ENCODE assay signal across 8 cellular contexts in the genomic region with DNA sequence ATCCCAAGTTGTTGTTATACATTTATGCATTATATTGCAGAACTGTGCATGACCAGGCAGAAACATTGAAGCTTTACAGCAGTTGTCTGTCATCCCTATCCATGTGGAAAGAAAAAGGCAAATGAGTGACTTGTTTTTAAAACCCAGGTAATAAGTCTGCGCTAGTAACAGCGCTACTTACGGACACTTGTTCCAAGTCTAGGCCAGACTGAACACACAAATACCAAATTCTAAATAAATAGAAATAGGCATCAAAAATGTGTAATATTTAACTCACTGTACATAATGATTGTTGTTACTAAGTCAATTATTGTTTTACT. TPM values are rescaled to one million over a fixed set of nuclear protein-coding genes. Genes with fewer than 3 reads are reported as not detected.
DNase-seq lines count a peak whose midpoint lies in the region; ATAC-seq and TF ChIP-seq lines count a peak whose summit lies in the region.

No MANE protein-coding gene starts in this region.

- intact Hi-C loops in activated B cell treated with CpG ODN at 0.5 μM for 24 hours (cut with micrococcal nuclease): loop anchor here (1.0 to 10.0 kb wide), 9 partner anchors 95 to 1072 kb away; a partner anchor contains a TSS

- H3K4me3 ChIP-seq in iPS-11a (ENCODE audit: low read depth, low read length): peak overlapping the region; percentile 78

- peak overlapping the region; percentile 81 for H3K27ac Mint-ChIP-seq in activated B cell treated with CpG ODN at 0.5 μM for 24 hours
- no peak overlapping the region for H3K27ac Mint-ChIP-seq in stimulated activated effector memory CD8-positive, alpha-beta T cell treated with anti-CD3 and anti-CD28 coated beads, Interleukin-12 subunit alpha, Interleukin-12 subunit beta, amount 100 ng/mL, for 72 hours

- peaks cover 7% of the 10 kb centered on the region for H3K36me3 Mint-ChIP-seq in activated B cell treated with CpG ODN at 0.5 μM for 24 hours (ENCODE audit: low read depth)
- H3K36me3 Mint-ChIP-seq in stimulated activated effector memory CD8-positive, alpha-beta T cell treated with anti-CD3 and anti-CD28 coated beads, Interleukin-12 subunit alpha, Interleukin-12 subunit beta, amount 100 ng/mL, for 72 hours: peaks cover 7% of the 10 kb centered on the region

- CTCF ChIA-PET in activated B cell treated with CpG ODN at 0.5 μM for 24 hours (lab: Charles Lee): interaction anchor here (1.7 kb wide), 1 partner anchor 98 kb away, joined by 6 read pairs; no protein-coding TSS in a partner anchor

- no peak for ATAC-seq in activated B cell treated with CpG ODN at 0.5 μM for 24 hours (ENCODE audit: low read depth)
- no peak for ATAC-seq in stimulated activated effector memory CD8-positive, alpha-beta T cell treated with anti-CD3 and anti-CD28 coated beads, Interleukin-12 subunit alpha, Interleukin-12 subunit beta, amount 100 ng/mL, for 72 hours
- no peak for ATAC-seq in left lobe of liver

- DNase-seq in NCI-H1694 treated with DMSO at 0.1 percent for 48 hours (lab: John Stamatoyannopoulos, UW) (peak; percentile 55), NCI-H1694 (lab: John Stamatoyannopoulos, UW) (no peak), activated B cell treated with CpG ODN at 0.5 μM for 24 hours (no peak), left lobe of liver (ENCODE audit: low spot score) (no peak), AML-193 (lab: John Stamatoyannopoulos, UW) (no peak), NCI-H69 (lab: John Stamatoyannopoulos, UW) (no peak)
- no peak for DNase-seq in stimulated activated effector memory CD8-positive, alpha-beta T cell treated with anti-CD3 and anti-CD28 coated beads, Interleukin-12 subunit alpha, Interleukin-12 subunit beta, amount 100 ng/mL, for 72 hours (ENCODE audit: low spot score in 2 of 2)

- H3K4me3 Mint-ChIP-seq in activated B cell treated with CpG ODN at 0.5 μM for 24 hours: peak overlapping the region; percentile 88
- peak overlapping the region; percentile 84 for H3K4me3 Mint-ChIP-seq in stimulated activated effector memory CD8-positive, alpha-beta T cell treated with anti-CD3 and anti-CD28 coated beads, Interleukin-12 subunit alpha, Interleukin-12 subunit beta, amount 100 ng/mL, for 72 hours

- no peak for TF ChIP-seq CTCF in activated B cell treated with CpG ODN at 0.5 μM for 24 hours (IDR thresholded peaks at IDR 0.05)

- no peaks in the 10 kb centered on the region for H3K9me3 Mint-ChIP-seq in activated B cell treated with CpG ODN at 0.5 μM for 24 hours
- H3K9me3 Mint-ChIP-seq in stimulated activated effector memory CD8-positive, alpha-beta T cell treated with anti-CD3 and anti-CD28 coated beads, Interleukin-12 subunit alpha, Interleukin-12 subunit beta, amount 100 ng/mL, for 72 hours: no peaks in the 10 kb centered on the region

- H3K27me3 Mint-ChIP-seq in activated B cell treated with CpG ODN at 0.5 μM for 24 hours: peaks cover 24% of the 10 kb centered on the region

- POLR2A ChIA-PET in activated B cell treated with CpG ODN at 0.5 μM for 24 hours (lab: Charles Lee): interaction anchor here (0.5 to 3.2 kb wide), 7 partner anchors 9 to 99 kb away, joined by 3 to 12 read pairs (median 4); no protein-coding TSS in a partner anchor

- H3K4me1 Mint-ChIP-seq in activated B cell treated with CpG ODN at 0.5 μM for 24 hours: peaks cover 52% of the 10 kb centered on the region
- H3K4me1 Mint-ChIP-seq in stimulated activated effector memory CD8-positive, alpha-beta T cell treated with anti-CD3 and anti-CD28 coated beads, Interleukin-12 subunit alpha, Interleukin-12 subunit beta, amount 100 ng/mL, for 72 hours: peaks cover 42% of the 10 kb centered on the region

RNA-seq across cellular contexts. Expression of a gene that starts 0.5 kb away (rescaled TPM):
- total RNA-seq in activated B cell treated with CpG ODN at 0.5 μM for 24 hours (1.9 and 2.6 TPM in 2 replicates), left lobe of liver (8.4 TPM)
